14 cellular contexts compared by ENCODE assay signal in genomic region chr15:49468440-49468839, GRCh38. TPM values are rescaled to one million over a fixed set of nuclear protein-coding genes. Genes with fewer than 3 reads are reported as not detected.
DNase-seq lines count a peak whose midpoint lies in the region; ATAC-seq, FAIRE-seq and TF ChIP-seq lines count a peak whose summit lies in the region.
"Had no signal": no experiment of that assay in that cellular context is flagged by ENCODE, and none has a peak within 500 bp of the region (broad histone marks: within the 10 kb centered on the region; RNA-seq: fewer than 3 reads in every experiment).

No MANE protein-coding gene starts in this region.

- BruUV-seq in HepG2 (replicated peaks; lab: Mats Ljungman, UMichigan): no TSS peak

- TF ChIP-seq CTCF in bronchial epithelial cell (IDR thresholded peaks at IDR 0.05; ENCODE audit: insufficient read depth, low read length, severe bottlenecking) (no peak), HepG2 (CRISPR knock-in tag; IDR thresholded peaks at IDR 0.05) (no peak), transverse colon (IDR thresholded peaks at IDR 0.05) (no peak)

- FAIRE-seq in bronchial epithelial cell (lab: Jason Lieb, UNC) (no peak), HepG2 (lab: Jason Lieb, UNC) (peak; percentile 12)

- H3K4me3 ChIP-seq in bronchial epithelial cell (ENCODE audit: low read depth, low read length) (no peak overlapping the region), HepG2 (replicated peaks in 1 of 3; ENCODE audit: insufficient read depth in 1 of 3, low read depth in 2 of 3, low read length in 3 of 3) (no peak overlapping the region), transverse colon (no peak overlapping the region)
- H3K4me3 ChIP-seq: SK-N-MC had no signal

- TF ChIP-seq POLR2A in HepG2 (IDR thresholded peaks at IDR 0.05; ENCODE audit: insufficient read depth in 1 of 2, low read depth in 2 of 2, low read length in 2 of 2): no peak
- TF ChIP-seq POLR2A in transverse colon (IDR thresholded peaks at IDR 0.05): no peak

- intact Hi-C loops in HepG2 (cut with micrococcal nuclease; ENCODE audit: unreplicated experiment): no loop called here
- intact Hi-C loops in transverse colon (cut with DNase I; ENCODE audit: low total_unique reads): no loop called here

- in situ Hi-C loops in HepG2 (cut with HindIII; ENCODE audit: extremely low pct_ligation_motif_present, low pct_unique_long_range_greater_than_20kb): no loop called here
- in situ Hi-C loops in transverse colon (cut with MboI; ENCODE audit: low pct_ligation_motif_present in 1 of 4, low pct_unique_long_range_greater_than_20kb in 1 of 4, low sequenced_read_pairs in 3 of 4): no loop called here
- in situ Hi-C loops in ACHN (cut with HindIII; ENCODE audit: low pct_ligation_motif_present, low pct_unique_long_range_greater_than_20kb, low sequenced_read_pairs): no loop called here

- TF ChIP-seq RAD21 in HepG2 (CRISPR knock-in tag; IDR thresholded peaks at IDR 0.05): no peak

- DNase-seq in HT1080 (ENCODE audit: low read depth) (peak; percentile 5), bronchial epithelial cell (ENCODE audit: low read depth) (peak; percentile 46), HepG2 (ENCODE audit: low spot score) (peak; percentile 59), transverse colon (no peak), ACHN (no peak), hepatic stellate cell (ENCODE audit: low spot score) (no peak)
- no peak for DNase-seq in activated CD8-positive, alpha-beta memory T cell treated with anti-CD3 and anti-CD28 coated beads, Interleukin-2, amount 50 U/mL, for 4 hours
- DNase-seq: activated naive CD4-positive, alpha-beta T cell treated with anti-CD3 and anti-CD28 coated beads, Interleukin-2, amount 10 ng/mL, durations not matched to agents 7 days and 5 days; KG1; NCI-H1694 treated with DMSO at 0.1 percent for 48 hours; substantia nigra; WERI-Rb-1 had no signal

- CTCF ChIA-PET in HepG2 (lab: Yijun Ruan, JAX; ENCODE audit: low intra/inter-chr PET ratio, low total read pairs): no interaction called here

- no peaks in the 10 kb centered on the region for H3K36me3 ChIP-seq in bronchial epithelial cell (ENCODE audit: control insufficient read depth, insufficient read depth, low read length)
- H3K36me3 ChIP-seq in HepG2 (replicated peaks in 1 of 2; ENCODE audit: control insufficient read depth in 1 of 2, insufficient read depth in 2 of 2, low read length in 2 of 2): no peaks in the 10 kb centered on the region
- H3K36me3 ChIP-seq in transverse colon: no peaks in the 10 kb centered on the region
- H3K36me3 ChIP-seq: WERI-Rb-1 had no signal

- H3K27me3 ChIP-seq in bronchial epithelial cell (ENCODE audit: control insufficient read depth, insufficient read depth, low read length): no peaks in the 10 kb centered on the region
- H3K27me3 ChIP-seq in HepG2 (ENCODE audit: control insufficient read depth in 1 of 2, insufficient read depth in 2 of 2, low read length in 2 of 2): no peaks in the 10 kb centered on the region
- no peaks in the 10 kb centered on the region for H3K27me3 ChIP-seq in transverse colon

- peak; percentile 79 for ATAC-seq in HepG2
- ATAC-seq: esophagus mucosa had no signal

- WGBS in HepG2 (ENCODE audit: low lambda C conversion rate): 0% methylated on average over 2 of the region's 2 CpGs
- WGBS in transverse colon (ENCODE audit: low coverage in 1 of 2), 2 donors: 60 to 68% methylated on average over 2 of the region's 2 CpGs

- H3K9ac ChIP-seq in HepG2 (ENCODE audit: insufficient read depth, low read depth, low read length): no peak overlapping the region

- H3K27ac ChIP-seq in HepG2 (ENCODE audit: extremely low read length, insufficient read depth, low read length): no peak overlapping the region
- H3K27ac ChIP-seq in transverse colon: peak overlapping the region in 3 of 4 donors; percentile 34 to 58 (median 53)
- H3K27ac ChIP-seq: SK-N-MC, WERI-Rb-1 had no signal

- no peaks in the 10 kb centered on the region for H3K79me2 ChIP-seq in HepG2 (ENCODE audit: insufficient read depth, low read length)

- H3K4me2 ChIP-seq in HepG2 (ENCODE audit: low read depth, low read length): no peak overlapping the region

- POLR2A ChIA-PET in HepG2 (lab: Yijun Ruan, JAX): no interaction called here

- H3K4me1 ChIP-seq in HepG2 (ENCODE audit: insufficient read depth, low read length) (no peaks in the 10 kb centered on the region), transverse colon (peaks cover 0 to 23% (median 0%) of the 10 kb centered on the region in 4 donors)

- H4K20me1 ChIP-seq in HepG2 (ENCODE audit: insufficient read depth, low read length): no peaks in the 10 kb centered on the region

- no peaks in the 10 kb centered on the region for H3K9me3 ChIP-seq in HepG2 (ENCODE audit: low read length)
- H3K9me3 ChIP-seq in transverse colon: no peaks in the 10 kb centered on the region

- H2AFZ ChIP-seq in HepG2 (ENCODE audit: low read length): no peak overlapping the region

- TF ChIP-seq EP300 in HepG2 (IDR thresholded peaks at IDR 0.05; ENCODE audit: low read depth in 2 of 2, low read length in 2 of 2): no peak
- TF ChIP-seq EP300 in HepG2 (CRISPR knock-in tag; IDR thresholded peaks at IDR 0.05; ENCODE audit: borderline replicate concordance): no peak
- no peak for TF ChIP-seq EP300 in transverse colon (IDR thresholded peaks at IDR 0.05; ENCODE audit: low read depth)

TF ChIP-seq in HepG2, 621 proteins besides CTCF, POLR2A, EP300 and RAD21 (continues in another document):
- TF ChIP-seq, protein P1, sequence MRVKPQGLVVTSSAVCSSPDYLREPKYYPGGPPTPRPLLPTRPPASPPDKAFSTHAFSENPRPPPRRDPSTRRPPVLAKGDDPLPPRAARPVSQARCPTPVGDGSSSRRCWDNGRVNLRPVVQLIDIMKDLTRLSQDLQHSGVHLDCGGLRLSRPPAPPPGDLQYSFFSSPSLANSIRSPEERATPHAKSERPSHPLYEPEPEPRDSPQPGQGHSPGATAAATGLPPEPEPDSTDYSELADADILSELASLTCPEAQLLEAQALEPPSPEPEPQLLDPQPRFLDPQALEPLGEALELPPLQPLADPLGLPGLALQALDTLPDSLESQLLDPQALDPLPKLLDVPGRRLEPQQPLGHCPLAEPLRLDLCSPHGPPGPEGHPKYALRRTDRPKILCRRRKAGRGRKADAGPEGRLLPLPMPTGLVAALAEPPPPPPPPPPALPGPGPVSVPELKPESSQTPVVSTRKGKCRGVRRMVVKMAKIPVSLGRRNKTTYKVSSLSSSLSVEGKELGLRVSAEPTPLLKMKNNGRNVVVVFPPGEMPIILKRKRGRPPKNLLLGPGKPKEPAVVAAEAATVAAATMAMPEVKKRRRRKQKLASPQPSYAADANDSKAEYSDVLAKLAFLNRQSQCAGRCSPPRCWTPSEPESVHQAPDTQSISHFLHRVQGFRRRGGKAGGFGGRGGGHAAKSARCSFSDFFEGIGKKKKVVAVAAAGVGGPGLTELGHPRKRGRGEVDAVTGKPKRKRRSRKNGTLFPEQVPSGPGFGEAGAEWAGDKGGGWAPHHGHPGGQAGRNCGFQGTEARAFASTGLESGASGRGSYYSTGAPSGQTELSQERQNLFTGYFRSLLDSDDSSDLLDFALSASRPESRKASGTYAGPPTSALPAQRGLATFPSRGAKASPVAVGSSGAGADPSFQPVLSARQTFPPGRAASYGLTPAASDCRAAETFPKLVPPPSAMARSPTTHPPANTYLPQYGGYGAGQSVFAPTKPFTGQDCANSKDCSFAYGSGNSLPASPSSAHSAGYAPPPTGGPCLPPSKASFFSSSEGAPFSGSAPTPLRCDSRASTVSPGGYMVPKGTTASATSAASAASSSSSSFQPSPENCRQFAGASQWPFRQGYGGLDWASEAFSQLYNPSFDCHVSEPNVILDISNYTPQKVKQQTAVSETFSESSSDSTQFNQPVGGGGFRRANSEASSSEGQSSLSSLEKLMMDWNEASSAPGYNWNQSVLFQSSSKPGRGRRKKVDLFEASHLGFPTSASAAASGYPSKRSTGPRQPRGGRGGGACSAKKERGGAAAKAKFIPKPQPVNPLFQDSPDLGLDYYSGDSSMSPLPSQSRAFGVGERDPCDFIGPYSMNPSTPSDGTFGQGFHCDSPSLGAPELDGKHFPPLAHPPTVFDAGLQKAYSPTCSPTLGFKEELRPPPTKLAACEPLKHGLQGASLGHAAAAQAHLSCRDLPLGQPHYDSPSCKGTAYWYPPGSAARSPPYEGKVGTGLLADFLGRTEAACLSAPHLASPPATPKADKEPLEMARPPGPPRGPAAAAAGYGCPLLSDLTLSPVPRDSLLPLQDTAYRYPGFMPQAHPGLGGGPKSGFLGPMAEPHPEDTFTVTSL (CRISPR knock-in tag; IDR thresholded peaks at IDR 0.05; ENCODE audit: borderline replicate concordance): peak; percentile 27; the same call in 1 of the 2 replicates

RNA-seq across cellular contexts. Expression of gene FGF7, which starts 45.4 kb away (rescaled TPM):
- 0.02 TPM in 1 of 2 replicates, not detected in the other for total RNA-seq in HT1080 (2014; rRNA removed; shearing (Covaris generic))
- not detected in 2 replicates for polyA plus RNA-seq in HT1080 (2015; cell fraction: cytosol; rRNA removed)
- not detected in 2 replicates for polyA plus RNA-seq in HT1080 (2015; cell fraction: nucleus; rRNA removed)
- total RNA-seq in bronchial epithelial cell (0.13 and 4.7 TPM in 2 replicates), HepG2 (2016; rRNA removed; fragmentation: Illumina TruSeq; extraction: Trizol) (not detected in 2 replicates), transverse colon (10 to 100 TPM; 11.2 to 18.6 (median 17.9) TPM)
- not detected in 2 replicates for total RNA-seq in HepG2 (2016; cell fraction: cytosol; rRNA removed; fragmentation: Illumina TruSeq; extraction: Trizol; ENCODE audit: low read depth)
- total RNA-seq in HepG2 (2016; cell fraction: insoluble cytoplasmic fraction; rRNA removed; fragmentation: Illumina TruSeq; extraction: Trizol): not detected in 2 replicates
- not detected in 2 replicates for total RNA-seq in HepG2 (2016; cell fraction: membrane; rRNA removed; fragmentation: Illumina TruSeq; extraction: Trizol)
- total RNA-seq in HepG2 (2016; cell fraction: nucleus; rRNA removed; fragmentation: Illumina TruSeq; extraction: Trizol): 0.22 TPM in 1 of 2 replicates, not detected in the other
- polyA plus RNA-seq in HepG2 (2011; rRNA removed): not detected in 2 replicates
- polyA plus RNA-seq in HepG2 (2011; cell fraction: cytosol; rRNA removed): not detected in 2 replicates
- polyA plus RNA-seq in HepG2 (2011; cell fraction: nucleus; rRNA removed): not detected in 2 replicates
- not detected in 2 replicates for polyA plus RNA-seq in HepG2 (2012)
- not detected in 2 replicates for polyA plus RNA-seq in HepG2 (2016; cell fraction: cytosol; fragmentation: Illumina TruSeq; extraction: Trizol; ENCODE audit: low read depth)
- not detected in 2 replicates for polyA plus RNA-seq in HepG2 (2016; cell fraction: insoluble cytoplasmic fraction; fragmentation: Illumina TruSeq; extraction: Trizol; ENCODE audit: low read depth)
- not detected in 2 replicates for polyA plus RNA-seq in HepG2 (2016; cell fraction: membrane; fragmentation: Illumina TruSeq; extraction: Trizol; ENCODE audit: low read depth)
- polyA plus RNA-seq in HepG2 (2016; cell fraction: nucleus; fragmentation: Illumina TruSeq; extraction: Trizol; ENCODE audit: insufficient read depth, low read depth): not detected in 2 replicates
- 9.1 TPM in 1 of 2 replicates, not detected in the other for polyA minus RNA-seq in HepG2 (2011; rRNA and poly(A)+ RNA removed; ENCODE audit: low replicate concordance)
- polyA minus RNA-seq in HepG2 (2011; cell fraction: cytosol; rRNA and poly(A)+ RNA removed): not detected in 2 replicates
- 0.25 TPM in 1 of 2 replicates, not detected in the other for polyA minus RNA-seq in HepG2 (2011; cell fraction: nucleus; rRNA and poly(A)+ RNA removed)

Comparison
In these comparisons a context has a peak if more than half of its experiments do, and no peak if none do; other contexts are left out.
1. DNase-seq: peak in HT1080 (single experiment), bronchial epithelial cell (single experiment) and HepG2 (single experiment); none in transverse colon (single experiment), ACHN (single experiment), activated CD8-positive, alpha-beta memory T cell treated with anti-CD3 and anti-CD28 coated beads, Interleukin-2, amount 50 U/mL, for 4 hours (single experiment) and hepatic stellate cell (single experiment).